Comparison of ENCODE assay signal across 9 cellular contexts in the genomic region with DNA sequence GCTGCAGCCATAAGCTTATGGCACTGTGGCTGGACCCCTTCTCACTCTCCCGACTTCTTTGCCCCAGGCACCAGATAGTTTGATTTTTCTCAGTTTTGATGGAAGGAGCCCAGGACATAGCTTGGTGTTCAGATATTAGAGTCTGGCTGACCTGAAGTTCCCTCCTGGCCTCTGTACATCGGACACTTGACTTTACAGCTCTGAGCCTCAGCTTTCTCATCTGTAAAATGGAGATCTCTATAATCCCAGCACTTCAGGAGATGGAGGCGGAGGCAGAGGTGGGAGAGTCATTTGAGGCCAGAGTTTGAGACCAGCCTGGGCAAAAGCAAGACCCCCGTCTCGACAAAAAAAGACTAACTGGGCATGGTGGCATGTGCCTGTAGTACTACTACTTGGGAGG. TPM values are rescaled to one million over a fixed set of nuclear protein-coding genes. Genes with fewer than 3 reads are reported as not detected.
DNase-seq lines count a peak whose midpoint lies in the region; ATAC-seq, FAIRE-seq and TF ChIP-seq lines count a peak whose summit lies in the region.
"Had no signal": no experiment of that assay in that cellular context is flagged by ENCODE, and none has a peak within 500 bp of the region (broad histone marks: within the 10 kb centered on the region; RNA-seq: fewer than 3 reads in every experiment).

No MANE protein-coding gene starts in this region.

- H3K36me3 ChIP-seq in skeletal muscle satellite cell (ENCODE audit: insufficient read depth, low read length): peaks cover 6% of the 10 kb centered on the region

- peak overlapping the region; percentile 88 for H3K4me3 Mint-ChIP-seq in T-helper 17 cell

- H3K4me2 ChIP-seq in skeletal muscle satellite cell (ENCODE audit: low read length): peak overlapping the region; percentile 99

- no peak overlapping the region for H3K9ac ChIP-seq in skeletal muscle satellite cell (ENCODE audit: low read depth, low read length)

- H3K27me3 Mint-ChIP-seq in T-helper 17 cell: no peaks in the 10 kb centered on the region

- H3K9me3 ChIP-seq in T-helper 17 cell (ENCODE audit: control insufficient read depth, low read length, poor library complexity, severe bottlenecking): no peaks in the 10 kb centered on the region
- no peaks in the 10 kb centered on the region for H3K9me3 ChIP-seq in skeletal muscle satellite cell (replicated peaks; ENCODE audit: low read length)

- DNase-seq in GM19239 (ENCODE audit: insufficient read length, low spot score) (no peak), T-helper 17 cell (no peak), foreskin keratinocyte (no peak), SK-N-DZ (ENCODE audit: low spot score) (no peak)

- ATAC-seq in T-helper 17 cell: no peak
- no peak for ATAC-seq in foreskin keratinocyte
- ATAC-seq in GM21737 (IDR thresholded peaks at IDR 0.05; ENCODE audit: unreplicated experiment): no peak
- no peak for ATAC-seq in HG02970 (IDR thresholded peaks at IDR 0.05; ENCODE audit: low FRiP score, unreplicated experiment)
- ATAC-seq in HG02571 (IDR thresholded peaks at IDR 0.05; ENCODE audit: unreplicated experiment): no peak

- no peaks in the 10 kb centered on the region for H3K36me3 Mint-ChIP-seq in T-helper 17 cell (ENCODE audit: low read depth)

- peak; percentile 23 for FAIRE-seq in GM19239 (lab: Jason Lieb, UNC)

- H3K4me3 ChIP-seq in skeletal muscle satellite cell (ENCODE audit: low read length): peak overlapping the region; percentile 81

- no peaks in the 10 kb centered on the region for H3K4me1 ChIP-seq in foreskin keratinocyte
- H3K4me1 ChIP-seq in skeletal muscle satellite cell (ENCODE audit: control insufficient read depth, insufficient read depth, low read length): peaks cover 9% of the 10 kb centered on the region

- H3K4me1 Mint-ChIP-seq in T-helper 17 cell: peaks cover 10% of the 10 kb centered on the region

- no peak for TF ChIP-seq CTCF in foreskin keratinocyte (conservative IDR thresholded peaks at IDR 0.05)

- H3K27me3 ChIP-seq in foreskin keratinocyte (no peaks in the 10 kb centered on the region), skeletal muscle satellite cell (ENCODE audit: control insufficient read depth, insufficient read depth, low read length) (no peaks in the 10 kb centered on the region)

- peak overlapping the region; percentile 9 for H3K27ac ChIP-seq in foreskin keratinocyte

- H3K27ac Mint-ChIP-seq in T-helper 17 cell: no peak overlapping the region

RNA-seq across cellular contexts. Expression of a gene that starts 0.9 kb away (rescaled TPM):
- 10 to 100 TPM; 22.5 to 24.4 TPM for total RNA-seq in T-helper 17 cell
- total RNA-seq in foreskin keratinocyte: 28.9 and 29.0 TPM in 2 replicates
- polyA plus RNA-seq in foreskin keratinocyte: 25.9 and 27.9 TPM in 2 replicates
- 9.0 and 12.7 TPM in 2 replicates for total RNA-seq in skeletal muscle satellite cell (2012; rRNA removed)
- polyA plus RNA-seq in SK-N-DZ (2014; cell fraction: cytosol; rRNA removed): 17.1 and 19.8 TPM in 2 replicates
- 56.8 and 60.6 TPM in 2 replicates for polyA plus RNA-seq in SK-N-DZ (2014; cell fraction: nucleus; rRNA removed)

RNA-seq across cellular contexts. Expression of a gene that starts 1.0 kb away (rescaled TPM):
- total RNA-seq in T-helper 17 cell (1 to 10 TPM in 1 of 2 donors, under 1 TPM in 1; 0.82 to 1.7 TPM), foreskin keratinocyte (0.68 and 0.78 TPM in 2 replicates)
- polyA plus RNA-seq in foreskin keratinocyte: 0.33 and 0.58 TPM in 2 replicates
- under 0.01 and 0.22 TPM in 2 replicates for total RNA-seq in skeletal muscle satellite cell (2012; rRNA removed)
- 5.6 and 10.4 TPM in 2 replicates for polyA plus RNA-seq in SK-N-DZ (2014; cell fraction: cytosol; rRNA removed)
- 16.4 and 31.3 TPM in 2 replicates for polyA plus RNA-seq in SK-N-DZ (2014; cell fraction: nucleus; rRNA removed)

RNA-seq across cellular contexts. Expression of a gene that starts 30.0 kb away (rescaled TPM):
- total RNA-seq in T-helper 17 cell (1 to 10 TPM in 1 of 2 donors, under 1 TPM in 1; 0.60 to 2.6 TPM), foreskin keratinocyte (0.56 and 1.2 TPM in 2 replicates)
- polyA plus RNA-seq in foreskin keratinocyte: 0.64 and 1.3 TPM in 2 replicates
- not detected in 2 replicates for total RNA-seq in skeletal muscle satellite cell (2012; rRNA removed)
- polyA plus RNA-seq in SK-N-DZ (2014; cell fraction: cytosol; rRNA removed): 0.72 and 0.95 TPM in 2 replicates
- polyA plus RNA-seq in SK-N-DZ (2014; cell fraction: nucleus; rRNA removed): 14.5 and 24.4 TPM in 2 replicates

RNA-seq across cellular contexts. Expression of a gene that starts 31.3 kb away (rescaled TPM):
- total RNA-seq in T-helper 17 cell: under 1 TPM in 1 of 2 donors, not detected in 1; 0.31 TPM
- total RNA-seq in foreskin keratinocyte: 0.28 and 0.44 TPM in 2 replicates
- 0.39 and 0.99 TPM in 2 replicates for polyA plus RNA-seq in foreskin keratinocyte
- total RNA-seq in skeletal muscle satellite cell (2012; rRNA removed): 0.76 and 0.87 TPM in 2 replicates
- polyA plus RNA-seq in SK-N-DZ (2014; cell fraction: cytosol; rRNA removed): not detected in 2 replicates
- not detected in 2 replicates for polyA plus RNA-seq in SK-N-DZ (2014; cell fraction: nucleus; rRNA removed)
- total RNA-seq: lung microvascular endothelial cell had no signal

RNA-seq across cellular contexts. Expression of a gene that starts 45.4 kb away (rescaled TPM):
- 10 to 100 TPM; 88.2 to 95.8 TPM for total RNA-seq in T-helper 17 cell
- 32.6 and 33.9 TPM in 2 replicates for total RNA-seq in foreskin keratinocyte
- polyA plus RNA-seq in foreskin keratinocyte: 37.1 and 42.8 TPM in 2 replicates
- 10.1 and 17.3 TPM in 2 replicates for total RNA-seq in skeletal muscle satellite cell (2012; rRNA removed)
- 36.7 and 46.9 TPM in 2 replicates for polyA plus RNA-seq in SK-N-DZ (2014; cell fraction: cytosol; rRNA removed)
- 120 and 125 TPM in 2 replicates for polyA plus RNA-seq in SK-N-DZ (2014; cell fraction: nucleus; rRNA removed)
